In the genomic region with DNA sequence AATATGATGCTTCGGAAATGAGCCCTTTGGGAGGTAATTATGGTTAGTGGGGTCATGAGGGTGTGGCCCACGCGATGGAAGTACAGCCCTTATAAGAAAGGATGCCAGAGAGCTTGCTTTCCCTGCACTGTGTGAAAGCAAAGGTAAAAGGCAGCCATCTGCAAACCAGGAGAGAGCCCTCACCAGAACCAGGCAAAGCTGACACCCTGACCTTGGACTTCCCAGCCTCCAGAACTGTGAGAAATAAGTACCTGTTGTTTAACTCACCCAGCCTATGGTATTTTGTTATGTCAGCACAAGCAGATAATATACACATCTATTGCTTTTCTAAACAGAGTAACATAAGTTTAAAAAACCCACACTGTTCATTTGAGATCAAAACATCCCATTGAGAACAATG, we compare ENCODE assay signal across 20 cellular contexts. TPM values are rescaled to one million over a fixed set of nuclear protein-coding genes. Genes with fewer than 3 reads are reported as not detected.
"Had no signal": no experiment of that assay in that cellular context is flagged by ENCODE, and none has a peak within 500 bp of the region (broad histone marks: within the 10 kb centered on the region; RNA-seq: fewer than 3 reads in every experiment).

No MANE protein-coding gene starts in this region.

- FAIRE-seq: RCC 7860 had no signal

- H3K9ac ChIP-seq: SK-N-SH had no signal

- H3K9me3 ChIP-seq: SK-N-SH had no signal

- H3K4me3 ChIP-seq: MG63 had no signal

- DNase-seq: IMR-90, Karpas-422, KG1, MG63, NCI-H1092 treated with DMSO at 0.1 percent for 48 hours, NCI-H1436, NCI-H187, NCI-H2029, NCI-H2081 treated with DMSO at 0.1 percent for 48 hours, NCI-H2171, NCI-H226, NCI-H446, NCI-H510A, NCI-H524 treated with DMSO at 0.1 percent for 48 hours, NCI-H774, RPMI8226, SHP77, SK-N-SH had no signal

- H3K4me2 ChIP-seq: SK-N-SH had no signal

- H3K36me3 ChIP-seq: MG63 had no signal

RNA-seq across cellular contexts. Expression of gene SYN3, which starts 50.7 kb away (rescaled TPM):
- total RNA-seq: HT-29, IMR-90 had no signal
- polyA plus RNA-seq: IMR-90, SK-N-SH had no signal
